Comparison of ENCODE assay signal across 1 cellular context in the genomic region with DNA sequence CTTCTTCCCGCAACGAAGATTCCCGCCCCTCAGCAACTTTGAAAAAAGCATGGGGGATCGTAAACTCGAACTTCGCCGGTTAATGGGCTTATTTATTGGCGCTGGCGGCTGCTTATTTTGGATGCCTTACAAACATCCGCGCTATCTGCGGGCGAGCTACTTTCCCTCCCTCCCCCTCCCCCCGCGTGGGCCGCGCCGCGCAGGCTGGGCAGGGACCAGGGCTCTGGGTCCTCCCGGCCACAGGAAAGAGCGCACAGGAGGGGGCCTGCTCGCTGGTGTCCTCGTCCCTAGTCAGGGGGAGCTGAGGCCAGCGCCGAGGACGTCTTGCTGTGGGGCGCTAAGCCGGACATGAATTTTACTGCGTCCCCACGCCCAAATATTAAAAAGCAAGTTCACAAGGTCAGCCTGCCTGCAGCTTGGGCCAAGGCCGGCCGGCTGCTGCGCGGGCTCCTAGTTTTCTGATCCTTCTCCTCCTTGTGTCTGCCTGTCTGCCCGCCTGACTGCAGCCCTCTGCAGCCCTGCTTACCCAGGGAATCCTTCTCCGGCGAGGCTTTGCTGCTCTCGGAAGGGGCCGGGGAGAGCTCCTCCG.
TF ChIP-seq lines count a peak whose summit lies in the region.

No MANE protein-coding gene starts in this region.

TF ChIP-seq in H1, 55 proteins besides CTCF, POLR2A, EP300 and RAD21:
- no peak for TF ChIP-seq NRF1 (IDR thresholded peaks at IDR 0.05; ENCODE audit: low read depth, low read length)
- TF ChIP-seq CTBP2 (IDR thresholded peaks at IDR 0.05; ENCODE audit: borderline replicate concordance, insufficient read depth, insufficient read length, low read length) = peak; percentile 56
- TF ChIP-seq EZH2 (IDR thresholded peaks at IDR 0.05; ENCODE audit: low read depth, low read length, severe bottlenecking) = peak; percentile 77
